8 cellular contexts compared by ENCODE assay signal in genomic region chr6:33392168-33392947, GRCh38. TPM values are rescaled to one million over a fixed set of nuclear protein-coding genes. Genes with fewer than 3 reads are reported as not detected.
DNase-seq lines count a peak whose midpoint lies in the region; ATAC-seq and TF ChIP-seq lines count a peak whose summit lies in the region.

No MANE protein-coding gene starts in this region.

- H3K36me3 ChIP-seq in HCT116 (ENCODE audit: control insufficient read depth in 1 of 2, insufficient read depth in 2 of 2, low read length in 2 of 2), result peaks cover 0 to 9% of the 10 kb centered on the region in 2 experiments; a peak in 1 of 4 replicates
- peaks cover 24% of the 10 kb centered on the region for H3K36me3 ChIP-seq in SU-DHL-6 (ENCODE audit: low read length)

- H3F3A ChIP-seq in SU-DHL-6 (ENCODE audit: insufficient read depth), result peaks cover 15% of the 10 kb centered on the region

- peaks cover 11 to 28% of the 10 kb centered on the region in 2 experiments for H3K4me1 ChIP-seq in HCT116 (ENCODE audit: control insufficient read depth in 1 of 2, insufficient read depth in 2 of 2, low read length in 2 of 2)

- H3K4me3 ChIP-seq in HCT116 (replicated peaks in 1 of 2; ENCODE audit: low read depth in 1 of 2, low read length in 2 of 2) (peak overlapping the region; percentile 87 to 97), SU-DHL-6 (ENCODE audit: insufficient read depth, low read length, poor library complexity, severe bottlenecking) (peak overlapping the region; percentile 69), fibroblast of pulmonary artery (replicated peaks; ENCODE audit: low read depth, low read length) (peak overlapping the region; percentile 90), skeletal muscle cell (ENCODE audit: low read depth, low read length) (peak overlapping the region; percentile 90)

- no peak for TF ChIP-seq CTCF in HCT116 (IDR thresholded peaks at IDR 0.05 in 2 of 3, conservative IDR thresholded peaks at IDR 0.05 in 1 of 3; ENCODE audit: borderline replicate concordance in 1 of 3, insufficient read depth in 1 of 3, low read depth in 2 of 3, low read length in 2 of 3)
- TF ChIP-seq CTCF in SU-DHL-6 (IDR thresholded peaks at IDR 0.05; ENCODE audit: insufficient read depth, low read length, poor library complexity, severe bottlenecking), result no peak
- no peak for TF ChIP-seq CTCF in fibroblast of pulmonary artery (IDR thresholded peaks at IDR 0.05; ENCODE audit: low read length, missing control alignments)

- TF ChIP-seq RAD21 in HCT116 (IDR thresholded peaks at IDR 0.05; ENCODE audit: low read depth), result no peak

- no peaks in the 10 kb centered on the region for H3K9me3 ChIP-seq in HCT116 (ENCODE audit: control insufficient read depth in 1 of 2, insufficient read depth in 1 of 2, low read depth in 1 of 2, low read length in 2 of 2)
- H3K9me3 ChIP-seq in SU-DHL-6 (ENCODE audit: insufficient read depth, low read length), result no peaks in the 10 kb centered on the region

- RAD21 ChIA-PET in HCT116 (lab: Charles Lee; ENCODE audit: low non-redundant PET in 1 of 2, low total read pairs in 2 of 2, uncharacterized antibody in 2 of 2, unreplicated experiment in 2 of 2), result no interaction called here

- POLR2A ChIA-PET in HCT116 (lab: Charles Lee), result no interaction called here

- BruUV-seq in HCT116 (replicated peaks; lab: Mats Ljungman, UMichigan), result TSS peak; percentile 80

- H3K79me2 ChIP-seq in HCT116 (ENCODE audit: insufficient read depth, low read length) (peaks cover 56% of the 10 kb centered on the region), SU-DHL-6 (ENCODE audit: insufficient read depth, low read length) (peaks cover 56% of the 10 kb centered on the region)

- TF ChIP-seq POLR2A in HCT116 (IDR thresholded peaks at IDR 0.05; ENCODE audit: borderline replicate concordance, extremely low read depth, insufficient read depth, insufficient read length), result no peak

- CTCF ChIA-PET in HCT116 (lab: Charles Lee), result interaction anchor here (0.6 kb wide), 1 partner anchor 15 kb away, joined by 3 read pairs; no protein-coding TSS in a partner anchor

- H3K9ac ChIP-seq in HCT116 (ENCODE audit: low read length) (peak overlapping the region; percentile 91), SU-DHL-6 (ENCODE audit: low read length) (peak overlapping the region; percentile 92)

- H3K27ac ChIP-seq in HCT116 (ENCODE audit: low read depth, low read length) (peak overlapping the region; percentile 87), SU-DHL-6 (ENCODE audit: low read depth, low read length) (peak overlapping the region; percentile 86)

- no peak for ATAC-seq in HCT116

- H4K20me1 ChIP-seq in HCT116 (ENCODE audit: insufficient read depth) (no peaks in the 10 kb centered on the region; the same call in 1 of the 2 replicates), SU-DHL-6 (ENCODE audit: low read depth, low read length) (peaks cover 18% of the 10 kb centered on the region)

- DNase-seq in DMS53 (lab: John Stamatoyannopoulos, UW) (peak; percentile 57), HCT116 (ENCODE audit: low read depth, low spot score) (no peak), fibroblast of pulmonary artery (ENCODE audit: low read depth) (no peak), skeletal muscle cell (ENCODE audit: low read depth) (no peak), medulla oblongata (ENCODE audit: extremely low spot score) (no peak), Ammon's horn (ENCODE audit: low spot score) (no peak), GM19240 (ENCODE audit: insufficient read length, low spot score) (no peak)

- H2AFZ ChIP-seq in HCT116 (ENCODE audit: low read depth, low read length, poor library complexity, severe bottlenecking), result no peak overlapping the region
- H2AFZ ChIP-seq in SU-DHL-6 (ENCODE audit: low read depth, low read length, severe bottlenecking), result no peak overlapping the region

- intact Hi-C loops in HCT116 (cut with micrococcal nuclease), result loop anchor here (5.0 kb wide), 1 partner anchor 105 kb away; the partner anchor contains the start of genes PFDN6 and WDR46

- H3K9me2 ChIP-seq in HCT116 (ENCODE audit: insufficient read depth) (no peaks in the 10 kb centered on the region), SU-DHL-6 (replicated peaks; ENCODE audit: insufficient read depth, low read length) (no peaks in the 10 kb centered on the region)

- H3K4me2 ChIP-seq in HCT116 (ENCODE audit: low read length) (peak overlapping the region; percentile 79), SU-DHL-6 (ENCODE audit: low read depth, low read length, poor library complexity, severe bottlenecking) (peak overlapping the region; percentile 89)

- H3K27me3 ChIP-seq in HCT116 (ENCODE audit: insufficient read depth, low read length) (no peaks in the 10 kb centered on the region), SU-DHL-6 (ENCODE audit: low read length) (no peaks in the 10 kb centered on the region)

TF ChIP-seq in HCT116, 20 proteins besides CTCF, POLR2A, EP300 and RAD21:
- no peak for TF ChIP-seq ZBTB33 (IDR thresholded peaks at IDR 0.05; ENCODE audit: extremely low read depth, insufficient replicate concordance, low read length)

RNA-seq across cellular contexts. Expression of gene KIFC1, which starts 0.7 kb away (rescaled TPM):
- total RNA-seq in HCT116 (2021; ENCODE audit: unreplicated experiment), result 84.7 TPM
- polyA plus RNA-seq in HCT116 (2012), result 98.1 and 101 TPM in 2 replicates

RNA-seq across cellular contexts. Expression of gene PHF1, which starts 18.5 kb away (rescaled TPM):
- total RNA-seq in HCT116 (2021; ENCODE audit: unreplicated experiment), result 40.2 TPM
- polyA plus RNA-seq in HCT116 (2012), result 44.1 and 49.9 TPM in 2 replicates

RNA-seq across cellular contexts. Expression of gene CUTA, which starts 25.5 kb away (rescaled TPM):
- 186 TPM for total RNA-seq in HCT116 (2021; ENCODE audit: unreplicated experiment)
- 184 and 226 TPM in 2 replicates for polyA plus RNA-seq in HCT116 (2012)

RNA-seq across cellular contexts. Expression of gene SYNGAP1, which starts 27.5 kb away (rescaled TPM):
- 11.5 TPM for total RNA-seq in HCT116 (2021; ENCODE audit: unreplicated experiment)
- polyA plus RNA-seq in HCT116 (2012), result 6.9 and 8.0 TPM in 2 replicates
